Comparison of ENCODE assay signal across 14 cellular contexts in the genomic region with DNA sequence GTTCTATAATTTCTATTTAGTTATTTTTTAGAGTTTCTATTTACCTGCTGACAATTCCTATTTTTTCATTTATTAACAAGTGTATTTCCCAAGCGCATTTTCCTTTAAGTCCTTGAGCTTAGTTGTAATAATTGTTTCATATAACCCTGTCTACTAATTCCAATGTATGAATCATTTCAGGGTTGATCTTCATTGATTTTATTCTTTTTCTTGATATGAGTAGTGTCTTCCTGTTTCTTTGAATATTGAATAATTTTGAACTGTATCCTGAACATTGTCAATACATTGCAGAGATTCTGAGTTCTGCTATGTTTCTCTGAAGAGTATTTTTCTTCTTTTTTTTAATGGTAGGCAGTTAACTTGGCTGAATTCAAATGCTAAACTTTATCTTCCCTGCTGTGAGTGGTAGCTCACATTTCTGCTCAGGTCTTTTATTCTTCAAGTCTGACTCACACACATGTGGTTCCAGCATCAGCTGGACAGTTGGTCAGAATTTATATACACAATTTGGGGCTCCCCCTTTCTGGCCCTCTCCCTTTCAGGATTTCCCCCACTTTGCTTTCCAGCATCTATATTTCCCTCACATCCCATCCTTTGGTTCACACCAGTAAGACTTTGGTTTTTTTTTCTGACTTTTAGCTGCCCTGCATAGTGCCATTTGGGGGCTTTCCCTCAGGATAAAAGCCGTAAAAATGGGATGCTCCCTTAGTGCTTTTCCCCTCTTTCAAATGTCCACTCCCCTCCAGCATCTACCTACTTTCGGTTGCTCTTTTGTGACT. TPM values are rescaled to one million over a fixed set of nuclear protein-coding genes. Genes with fewer than 3 reads are reported as not detected.
DNase-seq lines count a peak whose midpoint lies in the region; ATAC-seq, FAIRE-seq and TF ChIP-seq lines count a peak whose summit lies in the region.
"Had no signal": no experiment of that assay in that cellular context is flagged by ENCODE, and none has a peak within 500 bp of the region (broad histone marks: within the 10 kb centered on the region; RNA-seq: fewer than 3 reads in every experiment).

No MANE protein-coding gene starts in this region.

- no peak overlapping the region for H2AFZ ChIP-seq in HepG2 (ENCODE audit: low read length)

- H3K27me3 ChIP-seq in HUES64 (ENCODE audit: insufficient read depth, low read length): no peaks in the 10 kb centered on the region
- H3K27me3 ChIP-seq in HepG2 (ENCODE audit: control insufficient read depth in 1 of 2, insufficient read depth in 2 of 2, low read length in 2 of 2): no peaks in the 10 kb centered on the region
- H3K27me3 ChIP-seq: tibial nerve had no signal

- no peak for TF ChIP-seq CTCF in choroid plexus epithelial cell (conservative IDR thresholded peaks at IDR 0.05; ENCODE audit: low read depth, low read length)
- no peak for TF ChIP-seq CTCF in HepG2 (CRISPR knock-in tag; IDR thresholded peaks at IDR 0.05)

- H3K9ac ChIP-seq in HUES64 (ENCODE audit: low read depth, low read length) (no peak overlapping the region), HepG2 (ENCODE audit: insufficient read depth, low read depth, low read length) (no peak overlapping the region)

- CTCF ChIA-PET in HepG2 (lab: Yijun Ruan, JAX; ENCODE audit: low intra/inter-chr PET ratio, low total read pairs): no interaction called here

- intact Hi-C loops in HepG2 (cut with micrococcal nuclease; ENCODE audit: unreplicated experiment): no loop called here

- no peaks in the 10 kb centered on the region for H3K27me3 Mint-ChIP-seq in activated T-cell treated with anti-CD3 and anti-CD28 coated beads, Interleukin-2, amount 50 U/mL, for 72 hours (ENCODE audit: low read depth)
- no peaks in the 10 kb centered on the region for H3K27me3 Mint-ChIP-seq in stimulated activated naive CD8-positive, alpha-beta T cell treated with anti-CD3 and anti-CD28 coated beads, Interleukin-15, amount 100 ng/mL, for 72 hours

- no peaks in the 10 kb centered on the region for H3K36me3 Mint-ChIP-seq in activated T-cell treated with anti-CD3 and anti-CD28 coated beads, Interleukin-2, amount 50 U/mL, for 72 hours (ENCODE audit: insufficient read depth in 2 of 2)

- H3K9me3 ChIP-seq in HUES64 (ENCODE audit: insufficient read depth, low read depth, low read length): peaks cover 13% of the 10 kb centered on the region; the same call in 1 of the 2 replicates
- no peaks in the 10 kb centered on the region for H3K9me3 ChIP-seq in HepG2 (ENCODE audit: low read length)
- H3K9me3 ChIP-seq: A549, tibial nerve had no signal

- no peaks in the 10 kb centered on the region for H3K9me3 Mint-ChIP-seq in activated T-cell treated with anti-CD3 and anti-CD28 coated beads, Interleukin-2, amount 50 U/mL, for 72 hours
- no peaks in the 10 kb centered on the region for H3K9me3 Mint-ChIP-seq in stimulated activated naive CD8-positive, alpha-beta T cell treated with anti-CD3 and anti-CD28 coated beads, Interleukin-15, amount 100 ng/mL, for 72 hours

- DNase-seq in activated T-cell treated with anti-CD3 and anti-CD28 coated beads, Interleukin-2, amount 50 U/mL, for 72 hours: no peak
- no peak for DNase-seq in activated T-cell treated with anti-CD3 and anti-CD28 coated beads, Interleukin-2, amount 50 U/mL, for 48 hours
- peak; percentile 82 for DNase-seq in choroid plexus epithelial cell (ENCODE audit: low read depth)
- DNase-seq in stimulated activated naive CD8-positive, alpha-beta T cell treated with anti-CD3 and anti-CD28 coated beads, Interleukin-15, amount 100 ng/mL, for 72 hours: no peak
- no peak for DNase-seq in stimulated activated CD4-positive, alpha-beta T cell treated with anti-CD3 and anti-CD28 coated beads, Interleukin-1b, Interleukin-23, amount 100 ng/mL, for 48 hours
- DNase-seq in HepG2 (ENCODE audit: low spot score): no peak
- DNase-seq: activated CD4-positive, alpha-beta T cell treated with anti-CD3 and anti-CD28 coated beads for 48 hours; activated gamma-delta T cell; NCI-H1436 had no signal

- H3K4me1 Mint-ChIP-seq in activated T-cell treated with anti-CD3 and anti-CD28 coated beads, Interleukin-2, amount 50 U/mL, for 72 hours (ENCODE audit: low read depth): peaks cover 11% of the 10 kb centered on the region
- peaks cover 15% of the 10 kb centered on the region for H3K4me1 Mint-ChIP-seq in stimulated activated naive CD8-positive, alpha-beta T cell treated with anti-CD3 and anti-CD28 coated beads, Interleukin-15, amount 100 ng/mL, for 72 hours

- no peak for TF ChIP-seq POLR2A in HepG2 (IDR thresholded peaks at IDR 0.05; ENCODE audit: insufficient read depth in 1 of 2, low read depth in 2 of 2, low read length in 2 of 2)

- H3K4me2 ChIP-seq in HepG2 (ENCODE audit: low read depth, low read length): no peak overlapping the region
- H3K4me2 ChIP-seq: A549 had no signal

- H3K27ac ChIP-seq in HUES64 (ENCODE audit: low read depth, low read length) (peak overlapping the region; percentile 9; the same call in 1 of the 2 replicates), HepG2 (ENCODE audit: extremely low read length, insufficient read depth, low read length) (no peak overlapping the region)
- H3K27ac ChIP-seq: A549, tibial nerve had no signal

- POLR2A ChIA-PET in HepG2 (lab: Yijun Ruan, JAX): no interaction called here

- H3K4me1 ChIP-seq in HUES64 (ENCODE audit: insufficient read depth, low read length): peaks cover 21% of the 10 kb centered on the region
- H3K4me1 ChIP-seq in HepG2 (ENCODE audit: insufficient read depth, low read length): peaks cover 8% of the 10 kb centered on the region; the same call in 1 of the 2 replicates
- H3K4me1 ChIP-seq: A549, tibial nerve had no signal

- peak overlapping the region in 1 of 2 donors; percentile 28 for H3K4me3 Mint-ChIP-seq in activated T-cell treated with anti-CD3 and anti-CD28 coated beads, Interleukin-2, amount 50 U/mL, for 72 hours
- H3K4me3 Mint-ChIP-seq in stimulated activated naive CD8-positive, alpha-beta T cell treated with anti-CD3 and anti-CD28 coated beads, Interleukin-15, amount 100 ng/mL, for 72 hours: peak overlapping the region in 1 of 2 donors; percentile 48
- H3K4me3 Mint-ChIP-seq: nephron had no signal

- TF ChIP-seq EP300 in HepG2 (IDR thresholded peaks at IDR 0.05; ENCODE audit: low read depth in 2 of 2, low read length in 2 of 2): no peak
- TF ChIP-seq EP300 in HepG2 (CRISPR knock-in tag; IDR thresholded peaks at IDR 0.05; ENCODE audit: borderline replicate concordance): no peak

- WGBS in HUES64: 79% methylated on average over 2 of the region's 3 CpGs
- WGBS in HepG2 (ENCODE audit: low lambda C conversion rate): 71% methylated on average over 3 of the region's 3 CpGs

- no peaks in the 10 kb centered on the region for H3K79me2 ChIP-seq in HepG2 (ENCODE audit: insufficient read depth, low read length)

- H3K27ac Mint-ChIP-seq in activated T-cell treated with anti-CD3 and anti-CD28 coated beads, Interleukin-2, amount 50 U/mL, for 72 hours: peak overlapping the region; percentile 26
- H3K27ac Mint-ChIP-seq in stimulated activated naive CD8-positive, alpha-beta T cell treated with anti-CD3 and anti-CD28 coated beads, Interleukin-15, amount 100 ng/mL, for 72 hours: peak overlapping the region in 1 of 2 donors; percentile 57
- H3K27ac Mint-ChIP-seq: nephron had no signal

- no TSS peak for BruUV-seq in HepG2 (replicated peaks; lab: Mats Ljungman, UMichigan)

- TF ChIP-seq RAD21 in HepG2 (CRISPR knock-in tag; IDR thresholded peaks at IDR 0.05): no peak

- H3K4me3 ChIP-seq in HUES64 (ENCODE audit: low read length) (no peak overlapping the region), choroid plexus epithelial cell (ENCODE audit: low read depth, low read length) (no peak overlapping the region), HepG2 (replicated peaks in 1 of 3; ENCODE audit: insufficient read depth in 1 of 3, low read depth in 2 of 3, low read length in 3 of 3) (no peak overlapping the region)
- H3K4me3 ChIP-seq: A549, tibial nerve had no signal

- FAIRE-seq in HepG2 (lab: Jason Lieb, UNC): no peak
- FAIRE-seq: A549 had no signal

- no peaks in the 10 kb centered on the region for H4K20me1 ChIP-seq in HepG2 (ENCODE audit: insufficient read depth, low read length)

- H3K36me3 ChIP-seq in HUES64 (ENCODE audit: insufficient read depth, low read length): no peaks in the 10 kb centered on the region
- H3K36me3 ChIP-seq in HepG2 (replicated peaks in 1 of 2; ENCODE audit: control insufficient read depth in 1 of 2, insufficient read depth in 2 of 2, low read length in 2 of 2): no peaks in the 10 kb centered on the region
- H3K36me3 ChIP-seq: tibial nerve had no signal

- peak; percentile 47 to 49 for ATAC-seq in activated T-cell treated with anti-CD3 and anti-CD28 coated beads, Interleukin-2, amount 50 U/mL, for 72 hours (replicated peaks in 1 of 2)
- ATAC-seq in stimulated activated naive CD8-positive, alpha-beta T cell treated with anti-CD3 and anti-CD28 coated beads, Interleukin-15, amount 100 ng/mL, for 72 hours: peak; percentile 81
- no peak for ATAC-seq in HG03159 (IDR thresholded peaks at IDR 0.05; ENCODE audit: unreplicated experiment)
- ATAC-seq in HepG2: no peak
- ATAC-seq: A549 had no signal

- in situ Hi-C loops in HepG2 (cut with HindIII; ENCODE audit: extremely low pct_ligation_motif_present, low pct_unique_long_range_greater_than_20kb): no loop called here

RNA-seq across cellular contexts. Expression of a gene that starts 54.4 kb away (rescaled TPM):
- total RNA-seq in activated T-cell treated with anti-CD3 and anti-CD28 coated beads, Interleukin-2, amount 50 U/mL, for 72 hours: 10 to 100 TPM; 82.2 to 92.2 TPM
- 40.9 TPM for polyA plus RNA-seq in HUES64 (2013, experiment 1 of 2)
- polyA plus RNA-seq in HUES64 (2013, experiment 2 of 2): 37.8 TPM
- 13.2 and 24.6 TPM in 2 replicates for total RNA-seq in HepG2 (2016; rRNA removed; fragmentation: Illumina TruSeq; extraction: Trizol)
- total RNA-seq in HepG2 (2016; cell fraction: cytosol; rRNA removed; fragmentation: Illumina TruSeq; extraction: Trizol; ENCODE audit: low read depth): 2.7 and 3.3 TPM in 2 replicates
- total RNA-seq in HepG2 (2016; cell fraction: insoluble cytoplasmic fraction; rRNA removed; fragmentation: Illumina TruSeq; extraction: Trizol): 13.3 and 24.2 TPM in 2 replicates
- 12.5 and 15.1 TPM in 2 replicates for total RNA-seq in HepG2 (2016; cell fraction: membrane; rRNA removed; fragmentation: Illumina TruSeq; extraction: Trizol)
- total RNA-seq in HepG2 (2016; cell fraction: nucleus; rRNA removed; fragmentation: Illumina TruSeq; extraction: Trizol): 32.3 and 36.8 TPM in 2 replicates
- polyA plus RNA-seq in HepG2 (2011; rRNA removed): 23.3 and 23.7 TPM in 2 replicates
- 8.6 and 13.7 TPM in 2 replicates for polyA plus RNA-seq in HepG2 (2011; cell fraction: cytosol; rRNA removed)
- 39.3 and 44.1 TPM in 2 replicates for polyA plus RNA-seq in HepG2 (2011; cell fraction: nucleus; rRNA removed)
- polyA plus RNA-seq in HepG2 (2012): 39.2 and 40.9 TPM in 2 replicates
- 1.7 and 1.9 TPM in 2 replicates for polyA plus RNA-seq in HepG2 (2016; cell fraction: cytosol; fragmentation: Illumina TruSeq; extraction: Trizol; ENCODE audit: low read depth)
- polyA plus RNA-seq in HepG2 (2016; cell fraction: insoluble cytoplasmic fraction; fragmentation: Illumina TruSeq; extraction: Trizol; ENCODE audit: low read depth): 30.4 and 32.4 TPM in 2 replicates
- 7.1 and 8.8 TPM in 2 replicates for polyA plus RNA-seq in HepG2 (2016; cell fraction: membrane; fragmentation: Illumina TruSeq; extraction: Trizol; ENCODE audit: low read depth)
- polyA plus RNA-seq in HepG2 (2016; cell fraction: nucleus; fragmentation: Illumina TruSeq; extraction: Trizol; ENCODE audit: insufficient read depth, low read depth): 48.4 and 49.1 TPM in 2 replicates
- 29.3 and 32.7 TPM in 2 replicates for polyA minus RNA-seq in HepG2 (2011; rRNA and poly(A)+ RNA removed; ENCODE audit: low replicate concordance)
- polyA minus RNA-seq in HepG2 (2011; cell fraction: cytosol; rRNA and poly(A)+ RNA removed): 44.8 and 53.5 TPM in 2 replicates
- 117 and 134 TPM in 2 replicates for polyA minus RNA-seq in HepG2 (2011; cell fraction: nucleus; rRNA and poly(A)+ RNA removed)

Comparison
In these comparisons a context has a peak if more than half of its experiments do, and no peak if none do; other contexts are left out.
1. ATAC-seq: peak in activated T-cell treated with anti-CD3 and anti-CD28 coated beads, Interleukin-2, amount 50 U/mL, for 72 hours (2 of 2) and stimulated activated naive CD8-positive, alpha-beta T cell treated with anti-CD3 and anti-CD28 coated beads, Interleukin-15, amount 100 ng/mL, for 72 hours (single experiment); none in HG03159 (single experiment) and HepG2 (single experiment).